Comparison of ENCODE assay signal across 17 cellular contexts in genomic region chr2:130339885-130340745, GRCh38. TPM values are rescaled to one million over a fixed set of nuclear protein-coding genes. Genes with fewer than 3 reads are reported as not detected.
A peak's percentile ranks its signal among the peaks of the same experiment; 100 is the strongest.
DNase-seq lines count a peak whose midpoint lies in the region; ATAC-seq, FAIRE-seq and TF ChIP-seq lines count a peak whose summit lies in the region.
"Had no signal": no experiment of that assay in that cellular context is flagged by ENCODE, and none has a peak within 500 bp of the region (broad histone marks: within the 10 kb centered on the region; RNA-seq: fewer than 3 reads in every experiment).

No MANE protein-coding gene starts in this region.

- CTCF ChIA-PET in activated CD4-positive, alpha-beta memory T cell treated with anti-CD3 and anti-CD28 coated beads, Interleukin-2, amount 10 ng/mL, durations not matched to agents 7 days and 5 days (lab: Charles Lee): interaction anchor here (3.3 kb wide), 1 partner anchor 8 kb away, joined by 45 read pairs; no protein-coding TSS in a partner anchor
- CTCF ChIA-PET in activated CD4-positive, alpha-beta memory T cell treated with anti-CD3 and anti-CD28 coated beads for 36 hours (lab: Charles Lee): interaction anchor here (2.8 to 3.4 kb wide), 2 partner anchors 8 to 159 kb away, joined by 26 to 41 read pairs; partner anchors contain the start of genes MZT2B and SMPD4
- CTCF ChIA-PET in Calu3 (lab: Charles Lee): no interaction called here

- no peak overlapping the region for H3K27ac Mint-ChIP-seq in activated CD4-positive, alpha-beta memory T cell treated with anti-CD3 and anti-CD28 coated beads, Interleukin-2, amount 10 ng/mL, durations not matched to agents 7 days and 5 days
- no peak overlapping the region for H3K27ac Mint-ChIP-seq in activated CD4-positive, alpha-beta memory T cell treated with anti-CD3 and anti-CD28 coated beads for 36 hours
- H3K27ac Mint-ChIP-seq in Calu3 (ENCODE audit: unreplicated experiment): peak overlapping the region; percentile 21
- peak overlapping the region; percentile 45 for H3K27ac Mint-ChIP-seq in activated naive CD8-positive, alpha-beta T cell treated with anti-CD3 and anti-CD28 coated beads, Interleukin-2, amount 50 U/mL, for 24 hours
- peak overlapping the region in 1 of 3 experiments; percentile 38 for H3K27ac Mint-ChIP-seq in nephron

- no peaks in the 10 kb centered on the region for H3K27me3 Mint-ChIP-seq in activated CD4-positive, alpha-beta memory T cell treated with anti-CD3 and anti-CD28 coated beads, Interleukin-2, amount 10 ng/mL, durations not matched to agents 7 days and 5 days
- no peaks in the 10 kb centered on the region for H3K27me3 Mint-ChIP-seq in activated CD4-positive, alpha-beta memory T cell treated with anti-CD3 and anti-CD28 coated beads for 36 hours
- H3K27me3 Mint-ChIP-seq in Calu3 (ENCODE audit: unreplicated experiment) (peaks cover 2% of the 10 kb centered on the region), nephron (ENCODE audit: low read depth) (peaks cover 8% of the 10 kb centered on the region)
- H3K27me3 Mint-ChIP-seq in activated naive CD8-positive, alpha-beta T cell treated with anti-CD3 and anti-CD28 coated beads, Interleukin-2, amount 50 U/mL, for 24 hours: no peaks in the 10 kb centered on the region

- H3K9me3 Mint-ChIP-seq in activated CD4-positive, alpha-beta memory T cell treated with anti-CD3 and anti-CD28 coated beads, Interleukin-2, amount 10 ng/mL, durations not matched to agents 7 days and 5 days: no peaks in the 10 kb centered on the region
- no peaks in the 10 kb centered on the region for H3K9me3 Mint-ChIP-seq in activated CD4-positive, alpha-beta memory T cell treated with anti-CD3 and anti-CD28 coated beads for 36 hours
- H3K9me3 Mint-ChIP-seq in Calu3 (ENCODE audit: low read depth, unreplicated experiment) (no peaks in the 10 kb centered on the region), nephron (no peaks in the 10 kb centered on the region)
- no peaks in the 10 kb centered on the region for H3K9me3 Mint-ChIP-seq in activated naive CD8-positive, alpha-beta T cell treated with anti-CD3 and anti-CD28 coated beads, Interleukin-2, amount 50 U/mL, for 24 hours

- TF ChIP-seq CTCF in Calu3 (IDR thresholded peaks at IDR 0.05; ENCODE audit: unreplicated experiment): no peak
- no peak for TF ChIP-seq CTCF in nephron (IDR thresholded peaks at IDR 0.05; ENCODE audit: unreplicated experiment in 3 of 3)

- peaks cover 47% of the 10 kb centered on the region for H3K4me1 Mint-ChIP-seq in activated CD4-positive, alpha-beta memory T cell treated with anti-CD3 and anti-CD28 coated beads, Interleukin-2, amount 10 ng/mL, durations not matched to agents 7 days and 5 days
- H3K4me1 Mint-ChIP-seq in activated CD4-positive, alpha-beta memory T cell treated with anti-CD3 and anti-CD28 coated beads for 36 hours (ENCODE audit: low read depth): peaks cover 21% of the 10 kb centered on the region
- peaks cover 17% of the 10 kb centered on the region for H3K4me1 Mint-ChIP-seq in Calu3 (ENCODE audit: low read depth, unreplicated experiment)
- H3K4me1 Mint-ChIP-seq in activated naive CD8-positive, alpha-beta T cell treated with anti-CD3 and anti-CD28 coated beads, Interleukin-2, amount 50 U/mL, for 24 hours: peaks cover 43% of the 10 kb centered on the region
- peaks cover 27% of the 10 kb centered on the region for H3K4me1 Mint-ChIP-seq in nephron

- H3K36me3 Mint-ChIP-seq in activated CD4-positive, alpha-beta memory T cell treated with anti-CD3 and anti-CD28 coated beads, Interleukin-2, amount 10 ng/mL, durations not matched to agents 7 days and 5 days (ENCODE audit: low read depth): peaks cover 43% of the 10 kb centered on the region
- H3K36me3 Mint-ChIP-seq in activated CD4-positive, alpha-beta memory T cell treated with anti-CD3 and anti-CD28 coated beads for 36 hours: peaks cover 36% of the 10 kb centered on the region
- peaks cover 65% of the 10 kb centered on the region for H3K36me3 Mint-ChIP-seq in Calu3 (ENCODE audit: insufficient read depth, unreplicated experiment)
- peaks cover 26% of the 10 kb centered on the region for H3K36me3 Mint-ChIP-seq in activated naive CD8-positive, alpha-beta T cell treated with anti-CD3 and anti-CD28 coated beads, Interleukin-2, amount 50 U/mL, for 24 hours (ENCODE audit: low read depth)
- peaks cover 22% of the 10 kb centered on the region for H3K36me3 Mint-ChIP-seq in nephron (ENCODE audit: low read depth)

- POLR2A ChIA-PET in activated CD4-positive, alpha-beta memory T cell treated with anti-CD3 and anti-CD28 coated beads, Interleukin-2, amount 10 ng/mL, durations not matched to agents 7 days and 5 days (lab: Charles Lee): interaction anchor here (3.8 to 4.0 kb wide), 2 partner anchors 13 to 158 kb away, joined by 52 to 58 read pairs; partner anchors contain the start of genes MZT2B, PTPN18 and SMPD4
- POLR2A ChIA-PET in activated CD4-positive, alpha-beta memory T cell treated with anti-CD3 and anti-CD28 coated beads for 36 hours (lab: Charles Lee): interaction anchor here (0.9 to 3.2 kb wide), 2 partner anchors 7 to 1744 kb away, joined by 3 to 17 read pairs; no protein-coding TSS in a partner anchor

- H3K4me3 Mint-ChIP-seq in activated CD4-positive, alpha-beta memory T cell treated with anti-CD3 and anti-CD28 coated beads, Interleukin-2, amount 10 ng/mL, durations not matched to agents 7 days and 5 days: no peak overlapping the region
- H3K4me3 Mint-ChIP-seq in activated CD4-positive, alpha-beta memory T cell treated with anti-CD3 and anti-CD28 coated beads for 36 hours: no peak overlapping the region
- H3K4me3 Mint-ChIP-seq in Calu3 (ENCODE audit: low read depth, unreplicated experiment): no peak overlapping the region
- H3K4me3 Mint-ChIP-seq in activated naive CD8-positive, alpha-beta T cell treated with anti-CD3 and anti-CD28 coated beads, Interleukin-2, amount 50 U/mL, for 24 hours: peak overlapping the region; percentile 17
- peak overlapping the region; percentile 16 to 99 (median 62) for H3K4me3 Mint-ChIP-seq in nephron

- no peak for FAIRE-seq in GM19239 (lab: Jason Lieb, UNC)

- ATAC-seq in activated naive CD8-positive, alpha-beta T cell treated with anti-CD3 and anti-CD28 coated beads, Interleukin-2, amount 50 U/mL, for 24 hours: no peak
- ATAC-seq in HG02678 (IDR thresholded peaks at IDR 0.05; ENCODE audit: unreplicated experiment): no peak
- no peak for ATAC-seq in GM21360 (IDR thresholded peaks at IDR 0.05; ENCODE audit: unreplicated experiment)

- no TSS peak for BruUV-seq in Calu3 (replicated peaks; lab: Mats Ljungman, UMichigan)

- intact Hi-C loops in activated CD4-positive, alpha-beta memory T cell treated with anti-CD3 and anti-CD28 coated beads for 36 hours (cut with micrococcal nuclease): loop anchor here (5.0 to 10.0 kb wide), 2 partner anchors 463 to 485 kb away; no protein-coding TSS in a partner anchor
- intact Hi-C loops in Calu3 (cut with micrococcal nuclease; ENCODE audit: unreplicated experiment): no loop called here

- peak; percentile 13 for DNase-seq in activated CD4-positive, alpha-beta memory T cell treated with anti-CD3 and anti-CD28 coated beads, Interleukin-2, amount 10 ng/mL, durations not matched to agents 7 days and 5 days
- no peak for DNase-seq in activated CD4-positive, alpha-beta memory T cell treated with anti-CD3 and anti-CD28 coated beads for 36 hours
- DNase-seq in Calu3: no peak
- no peak for DNase-seq in activated naive CD8-positive, alpha-beta T cell treated with anti-CD3 and anti-CD28 coated beads, Interleukin-2, amount 50 U/mL, for 24 hours
- DNase-seq in GM19239 (ENCODE audit: insufficient read length, low spot score): no peak
- DNase-seq: activated T-cell treated with anti-CD3 and anti-CD28 coated beads, Interleukin-2, amount 50 U/mL, for 1 hour; amygdala; cerebellar nuclear complex; EL; hippocampal formation; MG63; NCI-H2029; NCI-H446 treated with DMSO at 0.1 percent for 48 hours; substantia nigra had no signal

RNA-seq across cellular contexts. Expression of gene IMP4, which starts 2.6 kb away (rescaled TPM):
- total RNA-seq in activated CD4-positive, alpha-beta memory T cell treated with anti-CD3 and anti-CD28 coated beads, Interleukin-2, amount 10 ng/mL, durations not matched to agents 7 days and 5 days: 10 to 100 TPM; 57.7 to 58.9 TPM
- total RNA-seq in activated CD4-positive, alpha-beta memory T cell treated with anti-CD3 and anti-CD28 coated beads for 36 hours: 100 to 1,000 TPM; 125 to 128 TPM
- total RNA-seq in Calu3 (2022): 79.6 and 89.4 TPM in 2 replicates

RNA-seq across cellular contexts. Expression of gene PTPN18, which starts 15.7 kb away (rescaled TPM):
- 10 to 100 TPM; 98.0 to 98.6 TPM for total RNA-seq in activated CD4-positive, alpha-beta memory T cell treated with anti-CD3 and anti-CD28 coated beads, Interleukin-2, amount 10 ng/mL, durations not matched to agents 7 days and 5 days
- total RNA-seq in activated CD4-positive, alpha-beta memory T cell treated with anti-CD3 and anti-CD28 coated beads for 36 hours: 10 to 100 TPM; 42.1 to 44.9 TPM
- total RNA-seq in Calu3 (2022): 62.9 and 66.0 TPM in 2 replicates

Comparison
In these comparisons a context has a peak if more than half of its experiments do, and no peak if none do; other contexts are left out.
1. H3K27ac Mint-ChIP-seq: peak in Calu3 (single experiment) and activated naive CD8-positive, alpha-beta T cell treated with anti-CD3 and anti-CD28 coated beads, Interleukin-2, amount 50 U/mL, for 24 hours (single experiment); none in activated CD4-positive, alpha-beta memory T cell treated with anti-CD3 and anti-CD28 coated beads, Interleukin-2, amount 10 ng/mL, durations not matched to agents 7 days and 5 days (single experiment) and activated CD4-positive, alpha-beta memory T cell treated with anti-CD3 and anti-CD28 coated beads for 36 hours (single experiment).
2. H3K4me3 Mint-ChIP-seq: peak in activated naive CD8-positive, alpha-beta T cell treated with anti-CD3 and anti-CD28 coated beads, Interleukin-2, amount 50 U/mL, for 24 hours (single experiment) and nephron (3 of 3); none in activated CD4-positive, alpha-beta memory T cell treated with anti-CD3 and anti-CD28 coated beads, Interleukin-2, amount 10 ng/mL, durations not matched to agents 7 days and 5 days (single experiment), activated CD4-positive, alpha-beta memory T cell treated with anti-CD3 and anti-CD28 coated beads for 36 hours (single experiment) and Calu3 (single experiment).